ENCODE assay signal across 35 cellular contexts in genomic region chr20:39605361-39605760, GRCh38.
DNase-seq lines count a peak whose midpoint lies in the region; ATAC-seq, FAIRE-seq and TF ChIP-seq lines count a peak whose summit lies in the region.
"Had no signal": no experiment of that assay in that cellular context is flagged by ENCODE, and none has a peak within 500 bp of the region (broad histone marks: within the 10 kb centered on the region; RNA-seq: fewer than 3 reads in every experiment).

No MANE protein-coding gene starts in this region.

- H3K79me2 ChIP-seq in HepG2 (ENCODE audit: insufficient read depth, low read length): no peaks in the 10 kb centered on the region

- H3K27ac ChIP-seq in HepG2 (ENCODE audit: extremely low read length, insufficient read depth, low read length) (no peak overlapping the region), right lobe of liver (no peak overlapping the region), HEK293 (ENCODE audit: extremely low read depth, low read depth, low read length) (no peak overlapping the region), RWPE2 (ENCODE audit: poor library complexity, severe bottlenecking) (peak overlapping the region; percentile 6), kidney (ENCODE audit: low read depth in 2 of 2, low read length in 2 of 2) (no peak overlapping the region)
- H3K27ac ChIP-seq: 22Rv1; A549; BLaER1; BLaER1 treated with 17β-estradiol and CSF1 and Interleukin-3, amounts not matched to agents 10 nM and 100 nM; C4-2B had no signal

- H3K4me2 ChIP-seq in HepG2 (ENCODE audit: low read depth, low read length): no peak overlapping the region
- H3K4me2 ChIP-seq: A549; BLaER1; BLaER1 treated with 17β-estradiol and CSF1 and Interleukin-3, amounts not matched to agents 10 nM and 100 nM had no signal

- CTCF ChIA-PET in HepG2 (lab: Yijun Ruan, JAX; ENCODE audit: low intra/inter-chr PET ratio, low total read pairs) (no interaction called here), HEK293 (lab: Yijun Ruan, JAX) (no interaction called here)

- TF ChIP-seq POLR2A in HepG2 (IDR thresholded peaks at IDR 0.05; ENCODE audit: insufficient read depth in 1 of 2, low read depth in 2 of 2, low read length in 2 of 2) (no peak), right lobe of liver (IDR thresholded peaks at IDR 0.05) (no peak)

- FAIRE-seq in HepG2 (lab: Jason Lieb, UNC): no peak
- peak; percentile 55 for FAIRE-seq in kidney (lab: Jason Lieb, UNC)
- FAIRE-seq: A204.1, A549, D721Med had no signal

- BruUV-seq in HepG2 (replicated peaks; lab: Mats Ljungman, UMichigan): no TSS peak

- TF ChIP-seq RAD21 in HepG2 (CRISPR knock-in tag; IDR thresholded peaks at IDR 0.05): no peak

- TF ChIP-seq EP300 in HepG2 (IDR thresholded peaks at IDR 0.05; ENCODE audit: low read depth in 2 of 2, low read length in 2 of 2): no peak
- no peak for TF ChIP-seq EP300 in HepG2 (CRISPR knock-in tag; IDR thresholded peaks at IDR 0.05; ENCODE audit: borderline replicate concordance)

- no peak overlapping the region for H2AFZ ChIP-seq in HepG2 (ENCODE audit: low read length)

- POLR2A ChIA-PET in HepG2 (lab: Yijun Ruan, JAX): no interaction called here
- POLR2A ChIA-PET in HEK293 (lab: Yijun Ruan, JAX): no interaction called here

- ATAC-seq in HepG2: no peak
- no peak for ATAC-seq in right lobe of liver
- ATAC-seq in RWPE2 (ENCODE audit: low read depth): no peak
- no peak for ATAC-seq in GM19328 (IDR thresholded peaks at IDR 0.05; ENCODE audit: unreplicated experiment)
- ATAC-seq: A549; CD8-positive, alpha-beta T cell had no signal

- H3K36me3 ChIP-seq in HepG2 (replicated peaks in 1 of 2; ENCODE audit: control insufficient read depth in 1 of 2, insufficient read depth in 2 of 2, low read length in 2 of 2) (no peaks in the 10 kb centered on the region), right lobe of liver (no peaks in the 10 kb centered on the region), HEK293 (ENCODE audit: control insufficient read depth in 2 of 2, insufficient read depth in 1 of 2, low read length in 2 of 2) (no peaks in the 10 kb centered on the region), RWPE2 (ENCODE audit: low read depth) (no peaks in the 10 kb centered on the region), kidney (ENCODE audit: control insufficient read depth in 1 of 2, insufficient read depth in 2 of 2, low read length in 2 of 2) (no peaks in the 10 kb centered on the region)
- H3K36me3 ChIP-seq: BE2C; BLaER1; BLaER1 treated with 17β-estradiol and CSF1 and Interleukin-3, amounts not matched to agents 10 nM and 100 nM had no signal

- H4K20me1 ChIP-seq in HepG2 (ENCODE audit: insufficient read depth, low read length): no peaks in the 10 kb centered on the region
- H4K20me1 ChIP-seq: BLaER1; BLaER1 treated with 17β-estradiol and CSF1 and Interleukin-3, amounts not matched to agents 10 nM and 100 nM had no signal

- H3K4me3 ChIP-seq in HepG2 (replicated peaks in 1 of 3; ENCODE audit: insufficient read depth in 1 of 3, low read depth in 2 of 3, low read length in 3 of 3) (no peak overlapping the region), right lobe of liver (no peak overlapping the region), HEK293 (ENCODE audit: low read depth, low read length) (no peak overlapping the region), RWPE2 (ENCODE audit: severe bottlenecking) (no peak overlapping the region), kidney (ENCODE audit: low read length in 2 of 2) (no peak overlapping the region)
- H3K4me3 ChIP-seq: A549; BLaER1; BLaER1 treated with 17β-estradiol and CSF1 and Interleukin-3, amounts not matched to agents 10 nM and 100 nM had no signal

- intact Hi-C loops in HepG2 (cut with micrococcal nuclease; ENCODE audit: unreplicated experiment): no loop called here
- intact Hi-C loops in right lobe of liver (cut with DNase I): no loop called here
- intact Hi-C loops in kidney (cut with DNase I): no loop called here

- no peaks in the 10 kb centered on the region for H3K4me1 ChIP-seq in HepG2 (ENCODE audit: insufficient read depth, low read length)
- H3K4me1 ChIP-seq in right lobe of liver: no peaks in the 10 kb centered on the region
- H3K4me1 ChIP-seq in HEK293 (ENCODE audit: control insufficient read depth, insufficient read depth, low read length): no peaks in the 10 kb centered on the region
- H3K4me1 ChIP-seq in RWPE2 (ENCODE audit: insufficient read depth, poor library complexity, severe bottlenecking): peaks cover 3% of the 10 kb centered on the region
- no peaks in the 10 kb centered on the region for H3K4me1 ChIP-seq in kidney (ENCODE audit: control insufficient read depth in 1 of 2, insufficient read depth in 1 of 2, low read depth in 1 of 2, low read length in 2 of 2)
- H3K4me1 ChIP-seq: A549; BE2C; BLaER1; BLaER1 treated with 17β-estradiol and CSF1 and Interleukin-3, amounts not matched to agents 10 nM and 100 nM; Caco-2 had no signal

- in situ Hi-C loops in HepG2 (cut with HindIII; ENCODE audit: extremely low pct_ligation_motif_present, low pct_unique_long_range_greater_than_20kb): no loop called here

- H3K9me3 ChIP-seq in HepG2 (ENCODE audit: low read length): peaks cover 84% of the 10 kb centered on the region
- no peaks in the 10 kb centered on the region for H3K9me3 ChIP-seq in right lobe of liver
- H3K9me3 ChIP-seq in HEK293 (ENCODE audit: control insufficient read depth, insufficient read depth, low read depth, low read length): no peaks in the 10 kb centered on the region
- no peaks in the 10 kb centered on the region for H3K9me3 ChIP-seq in RWPE2 (ENCODE audit: severe bottlenecking)
- H3K9me3 ChIP-seq in kidney (ENCODE audit: control insufficient read depth in 1 of 2, low read length in 2 of 2): no peaks in the 10 kb centered on the region
- H3K9me3 ChIP-seq: A549, BE2C had no signal

- H3K9ac ChIP-seq in HepG2 (ENCODE audit: insufficient read depth, low read depth, low read length) (no peak overlapping the region), kidney (ENCODE audit: low read length in 2 of 2) (no peak overlapping the region)
- H3K9ac ChIP-seq: BLaER1; BLaER1 treated with 17β-estradiol and CSF1 and Interleukin-3, amounts not matched to agents 10 nM and 100 nM had no signal

- DNase-seq in HepG2 (ENCODE audit: low spot score) (no peak), right lobe of liver (no peak), RWPE2 (ENCODE audit: low spot score) (no peak), kidney (no peak), iPS-NIHi11 (ENCODE audit: low spot score) (no peak), mucosa of gallbladder (ENCODE audit: low spot score) (no peak)
- DNase-seq: 8988T; ACHN; AML-193; BE2C; C1 segment of cervical spinal cord; Caco-2; Calu3; CD4-positive, alpha-beta memory T cell; CD4-positive, alpha-beta T cell; CD4-positive, CD25-positive, alpha-beta regulatory T cell; CD8-positive, alpha-beta memory T cell; CD8-positive, alpha-beta T cell; COR-L47; DMS 273 treated with DMSO at 0.1 percent for 48 hours; DMS153; DMS53; DMS79; DMS79 treated with DMSO at 0.1 percent for 48 hours; DND-41; EL had no signal

- WGBS in HepG2 (ENCODE audit: low lambda C conversion rate): 8% methylated on average over 2 of the region's 2 CpGs
- 59% methylated on average over 2 of the region's 2 CpGs for WGBS in right lobe of liver (ENCODE audit: insufficient coverage, low coverage, low lambda C conversion rate, missing lambda C conversion rate)

- TF ChIP-seq CTCF in HepG2 (CRISPR knock-in tag; IDR thresholded peaks at IDR 0.05) (no peak), right lobe of liver (IDR thresholded peaks at IDR 0.05) (no peak), HEK293 (tag by site-specific recombination; IDR thresholded peaks at IDR 0.05) (no peak), RWPE2 (IDR thresholded peaks at IDR 0.05; ENCODE audit: poor library complexity, severe bottlenecking) (no peak), kidney (IDR thresholded peaks at IDR 0.05; ENCODE audit: borderline replicate concordance, extremely low read depth, insufficient read depth) (no peak)

- no peaks in the 10 kb centered on the region for H3K27me3 ChIP-seq in HepG2 (ENCODE audit: control insufficient read depth in 1 of 2, insufficient read depth in 2 of 2, low read length in 2 of 2)
- H3K27me3 ChIP-seq in right lobe of liver: no peaks in the 10 kb centered on the region
- H3K27me3 ChIP-seq in RWPE2 (ENCODE audit: insufficient read depth, poor library complexity, severe bottlenecking): no peaks in the 10 kb centered on the region
- H3K27me3 ChIP-seq: BE2C; BLaER1; BLaER1 treated with 17β-estradiol and CSF1 and Interleukin-3, amounts not matched to agents 10 nM and 100 nM had no signal

TF ChIP-seq in HepG2, 621 proteins besides CTCF, POLR2A, EP300 and RAD21:
- TF ChIP-seq ATF7 (IDR thresholded peaks at IDR 0.05) (peak; percentile 92), ATF7 (CRISPR knock-in tag; IDR thresholded peaks at IDR 0.05) (no peak), ZBTB26 (CRISPR knock-in tag; IDR thresholded peaks at IDR 0.05; ENCODE audit: borderline replicate concordance) (no peak), ZSCAN30 (CRISPR knock-in tag; IDR thresholded peaks at IDR 0.05) (no peak), ATF1 (CRISPR knock-in tag; IDR thresholded peaks at IDR 0.05) (no peak)
TF ChIP-seq in HepG2: peak in this region for 1.

TF ChIP-seq in HEK293, 187 proteins besides CTCF, POLR2A, EP300 and RAD21:
- peak; percentile 67; the same call in 1 of the 2 replicates for TF ChIP-seq ATF2 (tag by site-specific recombination; IDR thresholded peaks at IDR 0.05; ENCODE audit: low read depth)
- TF ChIP-seq ZNF23 (tag by site-specific recombination; IDR thresholded peaks at IDR 0.05; ENCODE audit: borderline replicate concordance): no peak

Comparison
In these comparisons a context has a peak if more than half of its experiments do, and no peak if none do; other contexts are left out.
1. Of the 63 proteins assayed by ChIP-seq in both HepG2 and HEK293: peak only in HepG2: none; only in HEK293: ATF2; in both: none; in neither: 62.